19 cellular contexts compared by ENCODE assay signal in the genomic region with DNA sequence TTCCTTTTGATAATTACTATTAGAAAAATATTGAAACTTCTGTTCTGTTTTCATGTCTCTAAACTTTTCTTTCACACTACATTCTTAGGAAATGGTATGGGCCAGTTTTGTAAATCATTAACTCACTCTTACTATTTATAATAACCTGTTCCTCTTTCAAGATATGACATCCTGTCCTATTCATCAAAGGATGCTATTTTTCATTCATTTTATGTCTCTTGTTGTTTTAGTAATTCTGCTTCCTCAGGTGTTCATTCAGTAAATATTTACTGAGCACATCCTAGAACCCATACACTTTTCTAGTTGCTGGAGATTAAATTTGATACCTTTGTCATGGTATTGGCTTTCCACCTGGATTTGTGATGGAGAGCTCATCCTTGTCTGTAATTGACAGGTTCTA. TPM values are rescaled to one million over a fixed set of nuclear protein-coding genes. Genes with fewer than 3 reads are reported as not detected.
DNase-seq lines count a peak whose midpoint lies in the region; ATAC-seq and TF ChIP-seq lines count a peak whose summit lies in the region.
"Had no signal": no experiment of that assay in that cellular context is flagged by ENCODE, and none has a peak within 500 bp of the region (broad histone marks: within the 10 kb centered on the region; RNA-seq: fewer than 3 reads in every experiment).

No MANE protein-coding gene starts in this region.

- ATAC-seq in GM19452 (IDR thresholded peaks at IDR 0.05; ENCODE audit: unreplicated experiment) (peak; percentile 54), HG02840 (IDR thresholded peaks at IDR 0.05; ENCODE audit: low FRiP score, unreplicated experiment) (peak; percentile 58), HG03571 (IDR thresholded peaks at IDR 0.05; ENCODE audit: unreplicated experiment) (peak; percentile 69), foreskin keratinocyte (no peak)
- ATAC-seq: activated T-cell treated with anti-CD3 and anti-CD28 coated beads, Interleukin-2, amount 50 U/mL, for 72 hours; stimulated activated effector memory CD8-positive, alpha-beta T cell treated with anti-CD3 and anti-CD28 coated beads, Interleukin-12 subunit alpha, Interleukin-12 subunit beta, amount 100 ng/mL, for 72 hours had no signal

- H3K36me3 Mint-ChIP-seq in osteocyte (ENCODE audit: unreplicated experiment), result no peaks in the 10 kb centered on the region
- H3K36me3 Mint-ChIP-seq: stimulated activated effector memory CD8-positive, alpha-beta T cell treated with anti-CD3 and anti-CD28 coated beads, Interleukin-12 subunit alpha, Interleukin-12 subunit beta, amount 100 ng/mL, for 72 hours had no signal

- no peak overlapping the region for H3K4me3 Mint-ChIP-seq in osteocyte (ENCODE audit: unreplicated experiment)
- H3K4me3 Mint-ChIP-seq: activated T-cell treated with anti-CD3 and anti-CD28 coated beads, Interleukin-2, amount 50 U/mL, for 72 hours; HFFc6; stimulated activated effector memory CD8-positive, alpha-beta T cell treated with anti-CD3 and anti-CD28 coated beads, Interleukin-12 subunit alpha, Interleukin-12 subunit beta, amount 100 ng/mL, for 72 hours had no signal

- peaks cover 16% of the 10 kb centered on the region for H3K27me3 Mint-ChIP-seq in osteocyte (ENCODE audit: unreplicated experiment)

- no peaks in the 10 kb centered on the region for H3K9me3 Mint-ChIP-seq in osteocyte (ENCODE audit: unreplicated experiment)
- H3K9me3 Mint-ChIP-seq: activated T-cell treated with anti-CD3 and anti-CD28 coated beads, Interleukin-2, amount 50 U/mL, for 72 hours; HFFc6; stimulated activated effector memory CD8-positive, alpha-beta T cell treated with anti-CD3 and anti-CD28 coated beads, Interleukin-12 subunit alpha, Interleukin-12 subunit beta, amount 100 ng/mL, for 72 hours had no signal

- in situ Hi-C loops in GM13976 (cut with MboI; ENCODE audit: low sequenced_read_pairs, unreplicated experiment), result loop anchor here (10.0 kb wide), 1 partner anchor 68 kb away; no protein-coding TSS in a partner anchor

- no peak overlapping the region for H3K27ac ChIP-seq in foreskin keratinocyte
- H3K27ac ChIP-seq: prostate gland had no signal

- no peaks in the 10 kb centered on the region for H3K4me1 Mint-ChIP-seq in osteocyte (ENCODE audit: unreplicated experiment)
- H3K4me1 Mint-ChIP-seq: stimulated activated effector memory CD8-positive, alpha-beta T cell treated with anti-CD3 and anti-CD28 coated beads, Interleukin-12 subunit alpha, Interleukin-12 subunit beta, amount 100 ng/mL, for 72 hours had no signal

- peaks cover 55% of the 10 kb centered on the region for H3K27me3 ChIP-seq in foreskin keratinocyte

- H3K27ac Mint-ChIP-seq in osteocyte (ENCODE audit: unreplicated experiment), result no peak overlapping the region
- H3K27ac Mint-ChIP-seq: activated T-cell treated with anti-CD3 and anti-CD28 coated beads, Interleukin-2, amount 50 U/mL, for 72 hours; HFFc6; stimulated activated effector memory CD8-positive, alpha-beta T cell treated with anti-CD3 and anti-CD28 coated beads, Interleukin-12 subunit alpha, Interleukin-12 subunit beta, amount 100 ng/mL, for 72 hours had no signal

- TF ChIP-seq CTCF in GM13976 (IDR thresholded peaks at IDR 0.05; ENCODE audit: borderline replicate concordance, control extremely low read depth, extremely low read depth, insufficient read depth, missing control alignments) (no peak), osteocyte (IDR thresholded peaks at IDR 0.05) (no peak), foreskin keratinocyte (conservative IDR thresholded peaks at IDR 0.05) (no peak)

- peaks cover 21% of the 10 kb centered on the region for H3K4me1 ChIP-seq in foreskin keratinocyte
- H3K4me1 ChIP-seq: prostate gland had no signal

- DNase-seq in GM13976 (ENCODE audit: low spot score) (peak; percentile 18), dedifferentiated amniotic fluid mesenchymal stem cell (ENCODE audit: extremely low spot score) (no peak), T-helper 9 cell (no peak), osteocyte (ENCODE audit: extremely low spot score, unreplicated experiment) (no peak), foreskin keratinocyte (no peak)
- DNase-seq: activated CD4-positive, CD25-positive, alpha-beta regulatory T cell treated with anti-CD3 and anti-CD28 coated beads, Interleukin-2, amount 50 U/mL, for 72 hours; activated T-cell treated with anti-CD3 and anti-CD28 coated beads, Interleukin-2, amount 50 U/mL, for 72 hours; amniotic stem cell; cortex of kidney; DND-41; HFFc6; NK-92 treated with Interleukin-12 subunit alpha and Interleukin-12 subunit beta, amount 100 ng/mL, for 24 hours had no signal

RNA-seq across cellular contexts. Expression of gene GDA, which starts 58.0 kb away (rescaled TPM):
- total RNA-seq in osteocyte (not detected in 2 replicates), foreskin keratinocyte (0.46 and 1.2 TPM in 2 replicates)
- polyA plus RNA-seq in foreskin keratinocyte, result 0.49 and 0.68 TPM in 2 replicates
- total RNA-seq: activated T-cell treated with anti-CD3 and anti-CD28 coated beads, Interleukin-2, amount 50 U/mL, for 72 hours; fibroblast of lung; HFFc6; mononuclear cell had no signal
- polyA plus RNA-seq: fibroblast of lung had no signal
